In genomic region chr2:138012082-138012481, GRCh38 we compare ENCODE assay signal across 24 cellular contexts.
"Had no signal": no experiment of that assay in that cellular context is flagged by ENCODE, and none has a peak within 500 bp of the region (broad histone marks: within the 10 kb centered on the region; RNA-seq: fewer than 3 reads in every experiment).

No MANE protein-coding gene starts in this region.

- H3K4me3 ChIP-seq: colonic mucosa, esophagus muscularis mucosa, gastroesophageal sphincter, heart left ventricle, hepatocyte, left lung, lower lobe of right lung, mucosa of descending colon had no signal

- ATAC-seq: effector memory CD8-positive, alpha-beta T cell; foreskin keratinocyte; gastroesophageal sphincter; heart left ventricle; left cardiac atrium; left lung; left ventricle myocardium superior; lower lobe of right lung; mucosa of descending colon; naive thymus-derived CD8-positive, alpha-beta T cell had no signal

- H3K9me3 ChIP-seq: colonic mucosa, esophagus muscularis mucosa, gastroesophageal sphincter, heart left ventricle, left lung, lower lobe of right lung, mucosa of descending colon had no signal

- H3K4me2 ChIP-seq: hepatocyte had no signal

- DNase-seq: colonic mucosa; cortex of kidney; effector CD8-positive, alpha-beta T cell; effector memory CD8-positive, alpha-beta T cell; endodermal cell; foreskin keratinocyte; heart left ventricle; hypothalamus; immature natural killer cell; left cardiac atrium; left ventricle myocardium superior; lower lobe of right lung; mesenchymal stem cell; mucosa of descending colon; naive B cell; naive thymus-derived CD8-positive, alpha-beta T cell had no signal

- H3K36me3 ChIP-seq: colonic mucosa had no signal

- H3K27ac ChIP-seq: colonic mucosa, epithelial cell of prostate, esophagus muscularis mucosa, foreskin keratinocyte, gastroesophageal sphincter, heart left ventricle, hepatocyte, left lung, lower lobe of right lung had no signal

- FAIRE-seq: endometrium, frontal cortex, keratinocyte had no signal

- H3K4me1 ChIP-seq: colonic mucosa, esophagus muscularis mucosa, foreskin keratinocyte, gastroesophageal sphincter, heart left ventricle, left lung, lower lobe of right lung had no signal

- H3K79me2 ChIP-seq: hepatocyte had no signal

- H2AFZ ChIP-seq: hepatocyte had no signal

- H3K27me3 ChIP-seq: colonic mucosa, esophagus muscularis mucosa, foreskin keratinocyte, gastroesophageal sphincter, heart left ventricle, hepatocyte, left lung had no signal
